ENCODE assay signal across 12 cellular contexts in the genomic region with DNA sequence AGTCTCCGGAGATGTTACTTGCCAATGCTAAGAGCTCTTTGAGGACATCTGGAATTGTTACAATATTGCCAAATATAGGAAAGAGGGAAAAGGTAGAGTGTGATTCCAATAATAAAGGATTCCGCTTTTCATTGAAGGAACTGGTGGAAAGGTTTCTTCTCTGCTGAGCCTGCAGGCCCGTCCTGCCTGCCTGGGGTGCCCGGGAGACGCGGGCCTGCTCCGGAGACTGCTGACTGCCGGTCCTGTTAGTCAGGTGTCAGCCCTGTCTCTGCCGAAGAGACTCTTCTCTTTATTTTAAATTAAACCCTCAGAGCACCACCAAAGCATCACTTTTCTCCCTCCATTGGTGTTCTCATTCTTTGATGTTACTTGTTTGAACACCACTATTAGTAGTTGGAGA. TPM values are rescaled to one million over a fixed set of nuclear protein-coding genes. Genes with fewer than 3 reads are reported as not detected.
A peak's percentile ranks its signal among the peaks of the same experiment; 100 is the strongest.
DNase-seq lines count a peak whose midpoint lies in the region; ATAC-seq, FAIRE-seq and TF ChIP-seq lines count a peak whose summit lies in the region.
"Had no signal": no experiment of that assay in that cellular context is flagged by ENCODE, and none has a peak within 500 bp of the region (broad histone marks: within the 10 kb centered on the region; RNA-seq: fewer than 3 reads in every experiment).

No MANE protein-coding gene starts in this region.

- 84 to 97% methylated on average over 9 of the region's 9 CpGs for WGBS in body of pancreas, 2 donors
- WGBS in HepG2 (ENCODE audit: low lambda C conversion rate), result 89% methylated on average over 9 of the region's 9 CpGs
- 93% methylated on average over 9 of the region's 9 CpGs for WGBS in smooth muscle cell (ENCODE audit: low lambda C conversion rate)

- peaks cover 73% of the 10 kb centered on the region for H3K27me3 Mint-ChIP-seq in activated T-cell treated with anti-CD3 and anti-CD28 coated beads, Interleukin-2, amount 50 U/mL, for 24 hours

- H3K4me3 Mint-ChIP-seq in activated T-cell treated with anti-CD3 and anti-CD28 coated beads, Interleukin-2, amount 50 U/mL, for 24 hours, result no peak overlapping the region
- H3K4me3 Mint-ChIP-seq: memory B cell had no signal

- H3K27ac Mint-ChIP-seq in activated T-cell treated with anti-CD3 and anti-CD28 coated beads, Interleukin-2, amount 50 U/mL, for 24 hours, result no peak overlapping the region
- H3K27ac Mint-ChIP-seq: memory B cell had no signal

- TSS peak; percentile 42 for BruUV-seq in HepG2 (replicated peaks; lab: Mats Ljungman, UMichigan)

- POLR2A ChIA-PET in HepG2 (lab: Yijun Ruan, JAX), result interaction anchor here (1.8 kb wide), 1 partner anchor 167 kb away, joined by 6 read pairs; no protein-coding TSS in a partner anchor

- no peaks in the 10 kb centered on the region for H4K20me1 ChIP-seq in HepG2 (ENCODE audit: insufficient read depth, low read length)
- peaks cover 46% of the 10 kb centered on the region for H4K20me1 ChIP-seq in smooth muscle cell (ENCODE audit: low read depth)

- H3K79me2 ChIP-seq in HepG2 (ENCODE audit: insufficient read depth, low read length) (peaks cover 4% of the 10 kb centered on the region), smooth muscle cell (ENCODE audit: low read depth) (peaks cover 48% of the 10 kb centered on the region)

- TF ChIP-seq POLR2A in body of pancreas (IDR thresholded peaks at IDR 0.05) (no peak), HepG2 (IDR thresholded peaks at IDR 0.05; ENCODE audit: insufficient read depth in 1 of 2, low read depth in 2 of 2, low read length in 2 of 2) (no peak)

- in situ Hi-C loops in HepG2 (cut with HindIII; ENCODE audit: extremely low pct_ligation_motif_present, low pct_unique_long_range_greater_than_20kb), result no loop called here

- H3K4me3 ChIP-seq in H7 (ENCODE audit: insufficient read depth, low read depth, low read length), result no peak overlapping the region
- no peak overlapping the region for H3K4me3 ChIP-seq in body of pancreas
- no peak overlapping the region for H3K4me3 ChIP-seq in HepG2 (replicated peaks in 1 of 3; ENCODE audit: insufficient read depth in 1 of 3, low read depth in 2 of 3, low read length in 3 of 3)
- peak overlapping the region; percentile 89 for H3K4me3 ChIP-seq in smooth muscle cell
- H3K4me3 ChIP-seq: cardiac muscle cell had no signal

- H3K4me1 ChIP-seq in body of pancreas, result peaks cover 44% of the 10 kb centered on the region
- H3K4me1 ChIP-seq in HepG2 (ENCODE audit: insufficient read depth, low read length), result peaks cover 54% of the 10 kb centered on the region
- H3K4me1 ChIP-seq in smooth muscle cell (ENCODE audit: low read depth), result no peaks in the 10 kb centered on the region

- FAIRE-seq in HepG2 (lab: Jason Lieb, UNC), result no peak
- FAIRE-seq: GM19239 had no signal

- TF ChIP-seq CTCF in body of pancreas (IDR thresholded peaks at IDR 0.05) (no peak), HepG2 (CRISPR knock-in tag; IDR thresholded peaks at IDR 0.05) (no peak), smooth muscle cell (IDR thresholded peaks at IDR 0.05; ENCODE audit: borderline replicate concordance, insufficient read depth, poor library complexity, severe bottlenecking) (no peak)

- no peaks in the 10 kb centered on the region for H3K36me3 ChIP-seq in H7 (replicated peaks; ENCODE audit: control insufficient read depth, insufficient read depth, low read length)
- no peaks in the 10 kb centered on the region for H3K36me3 ChIP-seq in body of pancreas (replicated peaks in 1 of 2; ENCODE audit: insufficient read depth in 1 of 2, low read depth in 2 of 2)
- H3K36me3 ChIP-seq in HepG2 (replicated peaks in 1 of 2; ENCODE audit: control insufficient read depth in 1 of 2, insufficient read depth in 2 of 2, low read length in 2 of 2), result no peaks in the 10 kb centered on the region
- H3K36me3 ChIP-seq in smooth muscle cell (ENCODE audit: low read depth), result no peaks in the 10 kb centered on the region
- H3K36me3 ChIP-seq: cardiac muscle cell had no signal

- no peak for TF ChIP-seq RAD21 in HepG2 (CRISPR knock-in tag; IDR thresholded peaks at IDR 0.05)

- TF ChIP-seq EP300 in HepG2 (IDR thresholded peaks at IDR 0.05; ENCODE audit: low read depth in 2 of 2, low read length in 2 of 2) (no peak), HepG2 (CRISPR knock-in tag; IDR thresholded peaks at IDR 0.05; ENCODE audit: borderline replicate concordance) (no peak)

- peak overlapping the region; percentile 5 for H3K4me2 ChIP-seq in HepG2 (ENCODE audit: low read depth, low read length)
- peak overlapping the region; percentile 95 for H3K4me2 ChIP-seq in smooth muscle cell

- no peaks in the 10 kb centered on the region for H3K36me3 Mint-ChIP-seq in activated T-cell treated with anti-CD3 and anti-CD28 coated beads, Interleukin-2, amount 50 U/mL, for 24 hours (ENCODE audit: low read depth)
- H3K36me3 Mint-ChIP-seq: memory B cell had no signal

- no peaks in the 10 kb centered on the region for H3K4me1 Mint-ChIP-seq in activated T-cell treated with anti-CD3 and anti-CD28 coated beads, Interleukin-2, amount 50 U/mL, for 24 hours (ENCODE audit: low read depth)
- H3K4me1 Mint-ChIP-seq: memory B cell had no signal

- H3K9me3 ChIP-seq in body of pancreas (no peaks in the 10 kb centered on the region), HepG2 (ENCODE audit: low read length) (no peaks in the 10 kb centered on the region), smooth muscle cell (replicated peaks; ENCODE audit: low read depth) (no peaks in the 10 kb centered on the region)

- H3K27ac ChIP-seq in body of pancreas (peak overlapping the region in 3 of 4 donors; percentile 87 to 94 (median 93)), HepG2 (ENCODE audit: extremely low read length, insufficient read depth, low read length) (no peak overlapping the region), smooth muscle cell (ENCODE audit: low read depth) (peak overlapping the region; percentile 41)
- H3K27ac ChIP-seq: cardiac muscle cell had no signal

- peaks cover 3% of the 10 kb centered on the region for H3F3A ChIP-seq in smooth muscle cell (ENCODE audit: low read depth)

- DNase-seq in H7, result peak; percentile 37
- no peak for DNase-seq in body of pancreas
- DNase-seq in HepG2 (ENCODE audit: low spot score), result no peak
- no peak for DNase-seq in smooth muscle cell (lab: John Stamatoyannopoulos, UW; ENCODE audit: unreplicated experiment)
- DNase-seq in activated T-cell treated with anti-CD3 and anti-CD28 coated beads, Interleukin-2, amount 50 U/mL, for 24 hours, result no peak
- no peak for DNase-seq in NCI-H2029 (lab: John Stamatoyannopoulos, UW)
- no peak for DNase-seq in NCI-H1105 (lab: John Stamatoyannopoulos, UW)

- H3K27me3 ChIP-seq in H7 (ENCODE audit: control insufficient read depth, insufficient read depth, low read length) (peaks cover 45% of the 10 kb centered on the region), body of pancreas (no peaks in the 10 kb centered on the region), HepG2 (ENCODE audit: control insufficient read depth in 1 of 2, insufficient read depth in 2 of 2, low read length in 2 of 2) (peaks cover 7 to 21% of the 10 kb centered on the region in 2 experiments; a peak in 4 of 5 replicates), smooth muscle cell (ENCODE audit: low read depth) (no peaks in the 10 kb centered on the region)

- no peaks in the 10 kb centered on the region for H3K9me3 Mint-ChIP-seq in activated T-cell treated with anti-CD3 and anti-CD28 coated beads, Interleukin-2, amount 50 U/mL, for 24 hours
- H3K9me3 Mint-ChIP-seq: memory B cell had no signal

- H2AFZ ChIP-seq in HepG2 (ENCODE audit: low read length) (no peak overlapping the region), smooth muscle cell (ENCODE audit: low read depth) (no peak overlapping the region)

- CTCF ChIA-PET in HepG2 (lab: Yijun Ruan, JAX; ENCODE audit: low intra/inter-chr PET ratio, low total read pairs), result no interaction called here

- ATAC-seq in body of pancreas (no peak), HepG2 (no peak), GM21515 (IDR thresholded peaks at IDR 0.05; ENCODE audit: unreplicated experiment) (no peak)

- intact Hi-C loops in body of pancreas (cut with DNase I) (no loop called here), HepG2 (cut with micrococcal nuclease; ENCODE audit: unreplicated experiment) (no loop called here)

- H3K9ac ChIP-seq in HepG2 (ENCODE audit: insufficient read depth, low read depth, low read length) (no peak overlapping the region), smooth muscle cell (ENCODE audit: low read depth) (no peak overlapping the region)

TF ChIP-seq in HepG2, 621 proteins besides CTCF, POLR2A, EP300 and RAD21:
- TF ChIP-seq GABPB1 (CRISPR knock-in tag; IDR thresholded peaks at IDR 0.05), result no peak

RNA-seq across cellular contexts. Expression of a gene that starts 2.2 kb away (rescaled TPM):
- total RNA-seq in H7 (2014; rRNA removed; shearing (Covaris generic)), result 3.1 and 6.3 TPM in 2 replicates
- 10 to 100 TPM; 42.5 to 44.2 TPM for total RNA-seq in body of pancreas
- total RNA-seq in HepG2 (2016; rRNA removed; fragmentation: Illumina TruSeq; extraction: Trizol), result 7.0 TPM in 2 replicates
- 1.3 and 1.9 TPM in 2 replicates for total RNA-seq in HepG2 (2016; cell fraction: cytosol; rRNA removed; fragmentation: Illumina TruSeq; extraction: Trizol; ENCODE audit: low read depth)
- total RNA-seq in HepG2 (2016; cell fraction: insoluble cytoplasmic fraction; rRNA removed; fragmentation: Illumina TruSeq; extraction: Trizol), result 5.7 and 7.1 TPM in 2 replicates
- 3.8 and 3.9 TPM in 2 replicates for total RNA-seq in HepG2 (2016; cell fraction: membrane; rRNA removed; fragmentation: Illumina TruSeq; extraction: Trizol)
- total RNA-seq in HepG2 (2016; cell fraction: nucleus; rRNA removed; fragmentation: Illumina TruSeq; extraction: Trizol), result 18.3 and 21.6 TPM in 2 replicates
- polyA plus RNA-seq in HepG2 (2011; rRNA removed), result 7.9 and 10.0 TPM in 2 replicates
- 5.7 and 6.5 TPM in 2 replicates for polyA plus RNA-seq in HepG2 (2011; cell fraction: cytosol; rRNA removed)
- 15.6 and 16.1 TPM in 2 replicates for polyA plus RNA-seq in HepG2 (2011; cell fraction: nucleus; rRNA removed)
- polyA plus RNA-seq in HepG2 (2012), result 12.3 and 19.1 TPM in 2 replicates
- 0.76 and 0.86 TPM in 2 replicates for polyA plus RNA-seq in HepG2 (2016; cell fraction: cytosol; fragmentation: Illumina TruSeq; extraction: Trizol; ENCODE audit: low read depth)
- 4.0 and 4.9 TPM in 2 replicates for polyA plus RNA-seq in HepG2 (2016; cell fraction: insoluble cytoplasmic fraction; fragmentation: Illumina TruSeq; extraction: Trizol; ENCODE audit: low read depth)
- polyA plus RNA-seq in HepG2 (2016; cell fraction: membrane; fragmentation: Illumina TruSeq; extraction: Trizol; ENCODE audit: low read depth), result 1.4 and 1.9 TPM in 2 replicates
- 17.3 and 18.5 TPM in 2 replicates for polyA plus RNA-seq in HepG2 (2016; cell fraction: nucleus; fragmentation: Illumina TruSeq; extraction: Trizol; ENCODE audit: insufficient read depth, low read depth)
- 21.0 and 51.4 TPM in 2 replicates for polyA minus RNA-seq in HepG2 (2011; rRNA and poly(A)+ RNA removed; ENCODE audit: low replicate concordance)
- polyA minus RNA-seq in HepG2 (2011; cell fraction: cytosol; rRNA and poly(A)+ RNA removed), result 9.3 and 14.3 TPM in 2 replicates
- polyA minus RNA-seq in HepG2 (2011; cell fraction: nucleus; rRNA and poly(A)+ RNA removed), result 25.0 and 26.9 TPM in 2 replicates
- total RNA-seq in smooth muscle cell, result 21.6 and 31.1 TPM in 2 replicates
- polyA plus RNA-seq in smooth muscle cell, result 9.0 and 20.5 TPM in 2 replicates
- total RNA-seq: T-helper 2 cell treated with Interferon-gamma antibody and Interleukin-4, amounts not matched to agents 100 ng/mL and 5 ng/mL, for 36 hours had no signal
